In genomic region chr11:62001450-62002178, GRCh38 we compare ENCODE assay signal across 1 cellular context.
A peak's percentile ranks its signal among the peaks of the same experiment; 100 is the strongest.
TF ChIP-seq lines count a peak whose summit lies in the region.

No MANE protein-coding gene starts in this region.

TF ChIP-seq in K562, 482 proteins besides CTCF, POLR2A, EP300 and RAD21 (continued from another document):
- TF ChIP-seq TSHZ1 (CRISPR knock-in tag; IDR thresholded peaks at IDR 0.05) (no peak), ARID1B (IDR thresholded peaks at IDR 0.05) (no peak), HDAC8 (tag; IDR thresholded peaks at IDR 0.05) (no peak), TFAP4 (CRISPR knock-in tag; IDR thresholded peaks at IDR 0.05; ENCODE audit: borderline replicate concordance) (no peak), ATF3 (IDR thresholded peaks at IDR 0.05) (peak; percentile 42; the same call in 1 of the 2 replicates), ATF3 (CRISPR knock-in tag; conservative IDR thresholded peaks at IDR 0.05) (no peak), NFIX (CRISPR knock-in tag; IDR thresholded peaks at IDR 0.05; ENCODE audit: low read depth) (no peak), ZNF175 (CRISPR knock-in tag; IDR thresholded peaks at IDR 0.05; ENCODE audit: low read depth) (no peak), CBFA2T3 (IDR thresholded peaks at IDR 0.05) (0 out of 2 replicates have a peak, but pooled peaks have one; percentile 3), KLF10 (CRISPR knock-in tag; IDR thresholded peaks at IDR 0.05) (no peak)
- TF ChIP-seq, protein P1, sequence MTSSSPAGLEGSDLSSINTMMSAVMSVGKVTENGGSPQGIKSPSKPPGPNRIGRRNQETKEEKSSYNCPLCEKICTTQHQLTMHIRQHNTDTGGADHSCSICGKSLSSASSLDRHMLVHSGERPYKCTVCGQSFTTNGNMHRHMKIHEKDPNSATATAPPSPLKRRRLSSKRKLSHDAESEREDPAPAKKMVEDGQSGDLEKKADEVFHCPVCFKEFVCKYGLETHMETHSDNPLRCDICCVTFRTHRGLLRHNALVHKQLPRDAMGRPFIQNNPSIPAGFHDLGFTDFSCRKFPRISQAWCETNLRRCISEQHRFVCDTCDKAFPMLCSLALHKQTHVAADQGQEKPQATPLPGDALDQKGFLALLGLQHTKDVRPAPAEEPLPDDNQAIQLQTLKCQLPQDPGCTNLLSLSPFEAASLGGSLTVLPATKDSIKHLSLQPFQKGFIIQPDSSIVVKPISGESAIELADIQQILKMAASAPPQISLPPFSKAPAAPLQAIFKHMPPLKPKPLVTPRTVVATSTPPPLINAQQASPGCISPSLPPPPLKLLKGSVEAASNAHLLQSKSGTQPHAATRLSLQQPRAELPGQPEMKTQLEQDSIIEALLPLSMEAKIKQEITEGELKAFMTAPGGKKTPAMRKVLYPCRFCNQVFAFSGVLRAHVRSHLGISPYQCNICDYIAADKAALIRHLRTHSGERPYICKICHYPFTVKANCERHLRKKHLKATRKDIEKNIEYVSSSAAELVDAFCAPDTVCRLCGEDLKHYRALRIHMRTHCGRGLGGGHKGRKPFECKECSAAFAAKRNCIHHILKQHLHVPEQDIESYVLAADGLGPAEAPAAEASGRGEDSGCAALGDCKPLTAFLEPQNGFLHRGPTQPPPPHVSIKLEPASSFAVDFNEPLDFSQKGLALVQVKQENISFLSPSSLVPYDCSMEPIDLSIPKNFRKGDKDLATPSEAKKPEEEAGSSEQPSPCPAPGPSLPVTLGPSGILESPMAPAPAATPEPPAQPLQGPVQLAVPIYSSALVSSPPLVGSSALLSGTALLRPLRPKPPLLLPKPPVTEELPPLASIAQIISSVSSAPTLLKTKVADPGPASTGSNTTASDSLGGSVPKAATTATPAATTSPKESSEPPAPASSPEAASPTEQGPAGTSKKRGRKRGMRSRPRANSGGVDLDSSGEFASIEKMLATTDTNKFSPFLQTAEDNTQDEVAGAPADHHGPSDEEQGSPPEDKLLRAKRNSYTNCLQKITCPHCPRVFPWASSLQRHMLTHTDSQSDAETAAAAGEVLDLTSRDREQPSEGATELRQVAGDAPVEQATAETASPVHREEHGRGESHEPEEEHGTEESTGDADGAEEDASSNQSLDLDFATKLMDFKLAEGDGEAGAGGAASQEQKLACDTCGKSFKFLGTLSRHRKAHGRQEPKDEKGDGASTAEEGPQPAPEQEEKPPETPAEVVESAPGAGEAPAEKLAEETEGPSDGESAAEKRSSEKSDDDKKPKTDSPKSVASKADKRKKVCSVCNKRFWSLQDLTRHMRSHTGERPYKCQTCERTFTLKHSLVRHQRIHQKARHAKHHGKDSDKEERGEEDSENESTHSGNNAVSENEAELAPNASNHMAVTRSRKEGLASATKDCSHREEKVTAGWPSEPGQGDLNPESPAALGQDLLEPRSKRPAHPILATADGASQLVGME (CRISPR knock-in tag; IDR thresholded peaks at IDR 0.05) = no peak
- TF ChIP-seq, protein P2, sequence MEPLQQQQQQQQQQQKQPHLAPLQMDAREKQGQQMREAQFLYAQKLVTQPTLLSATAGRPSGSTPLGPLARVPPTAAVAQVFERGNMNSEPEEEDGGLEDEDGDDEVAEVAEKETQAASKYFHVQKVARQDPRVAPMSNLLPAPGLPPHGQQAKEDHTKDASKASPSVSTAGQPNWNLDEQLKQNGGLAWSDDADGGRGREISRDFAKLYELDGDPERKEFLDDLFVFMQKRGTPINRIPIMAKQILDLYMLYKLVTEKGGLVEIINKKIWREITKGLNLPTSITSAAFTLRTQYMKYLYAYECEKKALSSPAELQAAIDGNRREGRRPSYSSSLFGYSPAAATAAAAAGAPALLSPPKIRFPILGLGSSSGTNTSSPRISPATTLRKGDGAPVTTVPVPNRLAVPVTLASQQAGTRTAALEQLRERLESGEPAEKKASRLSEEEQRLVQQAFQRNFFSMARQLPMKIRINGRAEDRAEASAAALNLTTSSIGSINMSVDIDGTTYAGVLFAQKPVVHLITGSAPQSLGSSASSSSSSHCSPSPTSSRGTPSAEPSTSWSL (CRISPR knock-in tag; IDR thresholded peaks at IDR 0.05; ENCODE audit: borderline replicate concordance) = no peak
TF ChIP-seq in K562: peak in this region for 3.
